ENCODE assay signal across 17 cellular contexts in the genomic region with DNA sequence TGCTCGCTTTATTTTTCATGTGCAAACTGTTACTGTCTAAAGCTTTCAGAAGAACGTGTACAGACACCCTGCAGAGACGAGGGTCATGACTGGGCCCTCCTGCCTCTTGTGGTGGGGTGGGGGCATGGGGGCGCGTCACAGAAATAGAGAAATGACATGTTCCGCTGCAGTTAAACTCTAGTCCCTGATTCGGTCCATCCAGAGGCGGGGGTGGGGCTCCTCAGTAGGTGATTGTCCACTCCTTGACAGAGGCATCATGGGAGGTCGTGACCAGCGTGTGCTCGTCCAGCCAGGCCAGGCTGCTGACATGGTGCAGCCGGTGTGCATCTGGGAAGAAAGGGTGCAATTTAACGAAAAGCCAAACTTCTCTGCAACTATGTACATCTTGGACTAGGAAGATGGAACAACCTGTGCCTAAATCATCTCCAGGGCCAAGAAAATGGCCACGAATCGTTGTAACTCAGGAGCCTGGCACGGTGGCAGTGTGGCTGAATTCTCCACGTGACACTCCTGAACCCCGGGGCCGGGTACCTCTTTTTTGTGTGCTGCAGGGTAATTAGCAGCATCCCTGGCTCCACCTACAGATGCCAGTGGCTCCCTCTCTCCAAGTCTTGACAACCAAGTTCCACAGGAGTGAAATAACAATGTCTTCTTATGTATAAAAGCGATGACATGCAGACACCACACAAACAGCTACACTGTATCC. TPM values are rescaled to one million over a fixed set of nuclear protein-coding genes. Genes with fewer than 3 reads are reported as not detected.
DNase-seq lines count a peak whose midpoint lies in the region; FAIRE-seq and TF ChIP-seq lines count a peak whose summit lies in the region.
"Had no signal": no experiment of that assay in that cellular context is flagged by ENCODE, and none has a peak within 500 bp of the region (broad histone marks: within the 10 kb centered on the region; RNA-seq: fewer than 3 reads in every experiment).

No MANE protein-coding gene starts in this region.

- H3K36me3 ChIP-seq in Caco-2 (ENCODE audit: control insufficient read depth, insufficient read depth, low read length), result peaks cover 4% of the 10 kb centered on the region; the same call in 1 of the 2 replicates
- H3K36me3 ChIP-seq in MG63, result peaks cover 34% of the 10 kb centered on the region

- H3K36me3 Mint-ChIP-seq in Caco-2 (ENCODE audit: insufficient read depth, unreplicated experiment) (peaks cover 82% of the 10 kb centered on the region), glutamatergic neuron (ENCODE audit: unreplicated experiment) (no peaks in the 10 kb centered on the region)

- no peaks in the 10 kb centered on the region for H3K4me1 ChIP-seq in Caco-2
- H3K4me1 ChIP-seq: parathyroid adenoma, SJSA1, transverse colon had no signal

- H3K27ac Mint-ChIP-seq in Caco-2 (ENCODE audit: unreplicated experiment) (peak overlapping the region; percentile 48), glutamatergic neuron (ENCODE audit: unreplicated experiment) (peak overlapping the region; percentile 33)

- H3K4me3 Mint-ChIP-seq in Caco-2 (ENCODE audit: unreplicated experiment), result no peak overlapping the region
- H3K4me3 Mint-ChIP-seq in glutamatergic neuron (ENCODE audit: unreplicated experiment), result no peak overlapping the region
- H3K4me3 Mint-ChIP-seq: activated CD4-positive, alpha-beta T cell treated with anti-CD3 and anti-CD28 coated beads, Interleukin-2, amount 10 ng/mL, durations not matched to agents 24 days and 14 days had no signal

- no TSS peak for BruUV-seq in Caco-2 (replicated peaks; lab: Mats Ljungman, UMichigan)

- H3K4me3 ChIP-seq in Caco-2 (ENCODE audit: low read depth, low read length) (no peak overlapping the region), MG63 (no peak overlapping the region)
- H3K4me3 ChIP-seq: BLaER1 treated with 17β-estradiol and CSF1 and Interleukin-3, amounts not matched to agents 10 nM and 100 nM; SJSA1; spleen; transverse colon had no signal

- H3K9me3 ChIP-seq in Caco-2, result no peaks in the 10 kb centered on the region
- no peaks in the 10 kb centered on the region for H3K9me3 ChIP-seq in MG63
- H3K9me3 ChIP-seq: BLaER1 treated with 17β-estradiol and CSF1 and Interleukin-3, amounts not matched to agents 10 nM and 100 nM; SJSA1; spleen; transverse colon had no signal

- CTCF ChIA-PET in Caco-2 (lab: Charles Lee), result no interaction called here
- CTCF ChIA-PET in RWPE1 (lab: Yijun Ruan, JAX), result interaction anchor here (0.6 kb wide), 1 partner anchor 11 kb away, joined by 3 read pairs; no protein-coding TSS in a partner anchor

- TF ChIP-seq CTCF in Caco-2 (IDR thresholded peaks at IDR 0.05; ENCODE audit: insufficient read depth in 1 of 2, low read depth in 1 of 2, low read length in 1 of 2, severe bottlenecking in 1 of 2, unreplicated experiment in 1 of 2) (no peak), RWPE1 (conservative IDR thresholded peaks at IDR 0.05; ENCODE audit: low read depth) (no peak), glutamatergic neuron (IDR thresholded peaks at IDR 0.05; ENCODE audit: partially characterized antibody, unreplicated experiment) (no peak)

- H3K27me3 ChIP-seq in Caco-2 (replicated peaks; ENCODE audit: control insufficient read depth, insufficient read depth, low read length) (no peaks in the 10 kb centered on the region), MG63 (no peaks in the 10 kb centered on the region)
- H3K27me3 ChIP-seq: BLaER1 treated with 17β-estradiol and CSF1 and Interleukin-3, amounts not matched to agents 10 nM and 100 nM; SJSA1; spleen; transverse colon had no signal

- H3K27ac ChIP-seq in RWPE1, result peak overlapping the region; percentile 57
- H3K27ac ChIP-seq: BLaER1 treated with 17β-estradiol and CSF1 and Interleukin-3, amounts not matched to agents 10 nM and 100 nM; parathyroid adenoma; SJSA1; spleen; transverse colon had no signal

- intact Hi-C loops in Caco-2 (cut with micrococcal nuclease; ENCODE audit: unreplicated experiment) (no loop called here), posterior vena cava (cut with DNase I) (no loop called here)

- H3K27me3 Mint-ChIP-seq in Caco-2 (ENCODE audit: insufficient read depth, unreplicated experiment) (no peaks in the 10 kb centered on the region), glutamatergic neuron (ENCODE audit: unreplicated experiment) (peaks cover 2% of the 10 kb centered on the region)
- H3K27me3 Mint-ChIP-seq: activated CD4-positive, alpha-beta T cell treated with anti-CD3 and anti-CD28 coated beads, Interleukin-2, amount 10 ng/mL, durations not matched to agents 24 days and 14 days had no signal

- DNase-seq in Caco-2, result no peak
- no peak for DNase-seq in RWPE1 (ENCODE audit: low spot score)
- DNase-seq in glutamatergic neuron, result no peak
- peak; percentile 58 for DNase-seq in posterior vena cava (ENCODE audit: low spot score)
- DNase-seq in frontal cortex (ENCODE audit: low spot score in 2 of 2), result no peak
- no peak for DNase-seq in AG08395 (ENCODE audit: low spot score)
- DNase-seq in MG63, result no peak
- DNase-seq in NCI-H2171 (lab: John Stamatoyannopoulos, UW), result no peak
- DNase-seq: activated CD4-positive, alpha-beta T cell treated with anti-CD3 and anti-CD28 coated beads, Interleukin-2, amount 10 ng/mL, durations not matched to agents 24 days and 14 days; NCI-H1105; NCI-H748 treated with DMSO at 0.1 percent for 48 hours; spleen; transverse colon had no signal

- H3K9me3 Mint-ChIP-seq in Caco-2 (ENCODE audit: unreplicated experiment) (no peaks in the 10 kb centered on the region), glutamatergic neuron (ENCODE audit: unreplicated experiment) (no peaks in the 10 kb centered on the region)
- H3K9me3 Mint-ChIP-seq: activated CD4-positive, alpha-beta T cell treated with anti-CD3 and anti-CD28 coated beads, Interleukin-2, amount 10 ng/mL, durations not matched to agents 24 days and 14 days had no signal

- FAIRE-seq in frontal cortex (lab: Jason Lieb, UNC), result no peak

- POLR2A ChIA-PET in Caco-2 (lab: Charles Lee), result no interaction called here
- POLR2A ChIA-PET in RWPE1 (lab: Yijun Ruan, JAX; ENCODE audit: low non-redundant PET), result no interaction called here

- H3K4me1 Mint-ChIP-seq in Caco-2 (ENCODE audit: low read depth, unreplicated experiment) (no peaks in the 10 kb centered on the region), glutamatergic neuron (ENCODE audit: low read depth, unreplicated experiment) (no peaks in the 10 kb centered on the region)

RNA-seq across cellular contexts. Expression of gene WDR1, which starts 41.3 kb away (rescaled TPM):
- 250 and 270 TPM in 2 replicates for total RNA-seq in Caco-2 (2022)
- 161 TPM for total RNA-seq in glutamatergic neuron (ENCODE audit: unreplicated experiment)
- total RNA-seq in posterior vena cava, result 100 to 1,000 TPM; 575 to 698 TPM
- 83.2 TPM for total RNA-seq in frontal cortex
- 181 and 237 TPM in 2 replicates for total RNA-seq in MG63 (2014; rRNA removed; shearing (Covaris generic); ENCODE audit: low replicate concordance)

RNA-seq across cellular contexts. Expression of gene SLC2A9, which starts 54.0 kb away (rescaled TPM):
- total RNA-seq in Caco-2 (2022) (17.5 and 21.0 TPM in 2 replicates), glutamatergic neuron (ENCODE audit: unreplicated experiment) (not detected), posterior vena cava (10 to 100 TPM in 1 of 2 donors, 1 to 10 TPM in 1; 8.4 to 10.3 TPM), frontal cortex (2.9 TPM)
- total RNA-seq in MG63 (2014; rRNA removed; shearing (Covaris generic); ENCODE audit: low replicate concordance), result not detected in 2 replicates
- total RNA-seq: H4, SJSA1 had no signal
